23 cellular contexts compared by ENCODE assay signal in genomic region chr15:43795997-43796396, GRCh38. TPM values are rescaled to one million over a fixed set of nuclear protein-coding genes. Genes with fewer than 3 reads are reported as not detected.
A peak's percentile ranks its signal among the peaks of the same experiment; 100 is the strongest.
DNase-seq lines count a peak whose midpoint lies in the region; ATAC-seq and TF ChIP-seq lines count a peak whose summit lies in the region.
"Had no signal": no experiment of that assay in that cellular context is flagged by ENCODE, and none has a peak within 500 bp of the region (broad histone marks: within the 10 kb centered on the region; RNA-seq: fewer than 3 reads in every experiment).

No MANE protein-coding gene starts in this region.

- H3K27ac Mint-ChIP-seq in activated naive CD4-positive, alpha-beta T cell treated with anti-CD3 and anti-CD28 coated beads for 36 hours, result peak overlapping the region; percentile 37
- peak overlapping the region; percentile 97 for H3K27ac Mint-ChIP-seq in chondrocyte (ENCODE audit: unreplicated experiment)

- H3K4me3 ChIP-seq in Loucy (ENCODE audit: low read length, poor library complexity, severe bottlenecking) (no peak overlapping the region), gastrocnemius medialis (no peak overlapping the region)
- H3K4me3 ChIP-seq: A549, colonic mucosa, lower lobe of right lung, PC-9, upper lobe of left lung had no signal

- no peak for TF ChIP-seq CTCF in Loucy (conservative IDR thresholded peaks at IDR 0.05; ENCODE audit: low read length)
- no peak for TF ChIP-seq CTCF in chondrocyte (IDR thresholded peaks at IDR 0.05)
- TF ChIP-seq CTCF in gastrocnemius medialis (IDR thresholded peaks at IDR 0.05 in 4 of 5, conservative IDR thresholded peaks at IDR 0.05 in 1 of 5), result no peak

- ATAC-seq in gastrocnemius medialis, result no peak
- ATAC-seq in GM19467 (IDR thresholded peaks at IDR 0.05; ENCODE audit: unreplicated experiment), result no peak
- ATAC-seq in HG03342 (IDR thresholded peaks at IDR 0.05; ENCODE audit: unreplicated experiment), result no peak
- ATAC-seq: A549, lower lobe of right lung had no signal

- CTCF ChIA-PET in activated naive CD4-positive, alpha-beta T cell treated with anti-CD3 and anti-CD28 coated beads for 36 hours (lab: Charles Lee), result interaction anchor here (1.0 to 3.5 kb wide), 3 partner anchors 19 to 32 kb away, joined by 3 to 17 read pairs (median 3); partner anchors contain the start of genes ELL3 and MFAP1

- peaks cover 30% of the 10 kb centered on the region; the same call in 1 of the 2 replicates for H3K36me3 ChIP-seq in Loucy (ENCODE audit: insufficient read depth, low read length)
- H3K36me3 ChIP-seq in gastrocnemius medialis, result peaks cover 0 to 48% of the 10 kb centered on the region in 2 donors

- in situ Hi-C loops in gastrocnemius medialis (cut with MboI; ENCODE audit: low sequenced_read_pairs in 4 of 4), result loop anchor here in 1 of 4 donors (25.0 kb wide), 2 partner anchors 916 to 1841 kb away; partner anchors contain the start of genes B2M, PATL2 and SQOR

- H3K27me3 ChIP-seq in Loucy (ENCODE audit: insufficient read depth, low read length, poor library complexity, severe bottlenecking), result peaks cover 6% of the 10 kb centered on the region
- no peaks in the 10 kb centered on the region for H3K27me3 ChIP-seq in gastrocnemius medialis
- H3K27me3 ChIP-seq: colonic mucosa, upper lobe of left lung had no signal

- DNase-seq in activated naive CD4-positive, alpha-beta T cell treated with anti-CD3 and anti-CD28 coated beads for 36 hours, result no peak
- no peak for DNase-seq in activated naive CD4-positive, alpha-beta T cell treated with anti-CD3 and anti-CD28 coated beads, Interleukin-2, amount 50 U/mL, for 16 hours
- DNase-seq in chondrocyte (ENCODE audit: low spot score) (no peak), gastrocnemius medialis (no peak), NCI-H510A treated with DMSO at 0.1 percent for 48 hours (lab: John Stamatoyannopoulos, UW) (no peak)
- DNase-seq: activated CD4-positive, alpha-beta T cell treated with anti-CD3 and anti-CD28 coated beads, Interleukin-2, amount 10 ng/mL, durations not matched to agents 24 days and 14 days; activated T-cell treated with anti-CD3 and anti-CD28 coated beads, Interleukin-2, amount 50 U/mL, for 48 hours; anterior cingulate cortex; colonic mucosa; DND-41; erythroblast; lower lobe of right lung; MM.1S; naive B cell; NCI-H187 treated with DMSO at 0.1 percent for 48 hours; PC-9; stimulated activated naive CD4-positive, alpha-beta T cell treated with Interleukin-2 at 50 U/mL for 16 hours; upper lobe of left lung had no signal

- H3K36me3 Mint-ChIP-seq in activated naive CD4-positive, alpha-beta T cell treated with anti-CD3 and anti-CD28 coated beads for 36 hours (ENCODE audit: low read depth), result peaks cover 78% of the 10 kb centered on the region
- H3K36me3 Mint-ChIP-seq in chondrocyte (ENCODE audit: low read depth), result peaks cover 25% of the 10 kb centered on the region

- H3K4me2 ChIP-seq in Loucy (ENCODE audit: low read depth, low read length, poor library complexity, severe bottlenecking), result peak overlapping the region; percentile 97
- H3K4me2 ChIP-seq: A549, PC-9 had no signal

- H3K27me3 Mint-ChIP-seq in activated naive CD4-positive, alpha-beta T cell treated with anti-CD3 and anti-CD28 coated beads for 36 hours (ENCODE audit: low read depth), result no peaks in the 10 kb centered on the region
- no peaks in the 10 kb centered on the region for H3K27me3 Mint-ChIP-seq in chondrocyte (ENCODE audit: low read depth)
- H3K27me3 Mint-ChIP-seq: activated CD4-positive, alpha-beta T cell treated with anti-CD3 and anti-CD28 coated beads, Interleukin-2, amount 10 ng/mL, durations not matched to agents 24 days and 14 days; naive B cell had no signal

- H3K4me1 Mint-ChIP-seq in activated naive CD4-positive, alpha-beta T cell treated with anti-CD3 and anti-CD28 coated beads for 36 hours (ENCODE audit: low read depth), result peaks cover 64% of the 10 kb centered on the region
- H3K4me1 Mint-ChIP-seq in chondrocyte (ENCODE audit: low read depth), result peaks cover 72% of the 10 kb centered on the region

- peaks cover 50% of the 10 kb centered on the region for H3K79me2 ChIP-seq in Loucy (ENCODE audit: insufficient read depth, low read length)

- H3K9me2 ChIP-seq in Loucy (replicated peaks; ENCODE audit: low read depth, low read length), result no peaks in the 10 kb centered on the region

- H3K27ac ChIP-seq in gastrocnemius medialis, result peak overlapping the region; percentile 96 to 100 (median 99)
- H3K27ac ChIP-seq: A549, lower lobe of right lung, PC-9 had no signal

- H2AFZ ChIP-seq in Loucy (ENCODE audit: low read length), result no peak overlapping the region
- H2AFZ ChIP-seq: PC-9 had no signal

- H3K4me1 ChIP-seq in Loucy (ENCODE audit: insufficient read depth, low read length, poor library complexity, severe bottlenecking) (peaks cover 51% of the 10 kb centered on the region), gastrocnemius medialis (peaks cover 56 to 57% of the 10 kb centered on the region in 2 donors)

- H3K9me3 ChIP-seq in Loucy (ENCODE audit: insufficient read depth, low read depth, low read length) (no peaks in the 10 kb centered on the region), gastrocnemius medialis (no peaks in the 10 kb centered on the region)
- H3K9me3 ChIP-seq: A549, colonic mucosa, lower lobe of right lung, upper lobe of left lung had no signal

- H3K4me3 Mint-ChIP-seq in activated naive CD4-positive, alpha-beta T cell treated with anti-CD3 and anti-CD28 coated beads for 36 hours, result no peak overlapping the region
- H3K4me3 Mint-ChIP-seq in chondrocyte (ENCODE audit: unreplicated experiment), result peak overlapping the region; percentile 43

- intact Hi-C loops in activated naive CD4-positive, alpha-beta T cell treated with anti-CD3 and anti-CD28 coated beads for 36 hours (cut with micrococcal nuclease), result no loop called here
- intact Hi-C loops in gastrocnemius medialis (cut with DNase I; ENCODE audit: low total_unique reads), result loop anchor here (10.0 kb wide), 1 partner anchor 739 kb away; the partner anchor contains the start of gene EIF3J

- no peak overlapping the region for H3K9ac ChIP-seq in Loucy (ENCODE audit: low read depth, low read length, poor library complexity, severe bottlenecking)

- H3F3A ChIP-seq in Loucy (ENCODE audit: low read depth), result peaks cover 9% of the 10 kb centered on the region; the same call in 1 of the 2 replicates

- no peaks in the 10 kb centered on the region for H3K9me3 Mint-ChIP-seq in activated naive CD4-positive, alpha-beta T cell treated with anti-CD3 and anti-CD28 coated beads for 36 hours
- no peaks in the 10 kb centered on the region for H3K9me3 Mint-ChIP-seq in chondrocyte (ENCODE audit: low read depth)
- H3K9me3 Mint-ChIP-seq: activated CD4-positive, alpha-beta T cell treated with anti-CD3 and anti-CD28 coated beads, Interleukin-2, amount 10 ng/mL, durations not matched to agents 24 days and 14 days; naive B cell had no signal

- TF ChIP-seq POLR2A in gastrocnemius medialis (IDR thresholded peaks at IDR 0.05), result no peak

- peaks cover 46% of the 10 kb centered on the region for H4K20me1 ChIP-seq in Loucy (ENCODE audit: insufficient read depth, low read length, poor library complexity, severe bottlenecking)

RNA-seq across cellular contexts. Expression of gene SERF2, which starts 3.9 kb away (rescaled TPM):
- 100 to 1,000 TPM; 781 to 808 TPM for total RNA-seq in activated naive CD4-positive, alpha-beta T cell treated with anti-CD3 and anti-CD28 coated beads for 36 hours
- total RNA-seq in chondrocyte (1,300 to 1,502 TPM (median 1,498 TPM) in 3 replicates), gastrocnemius medialis (100 to 1,000 TPM; 491 to 646 (median 617) TPM)

RNA-seq across cellular contexts. Expression of gene SERINC4, which starts 4.0 kb away (rescaled TPM):
- total RNA-seq in activated naive CD4-positive, alpha-beta T cell treated with anti-CD3 and anti-CD28 coated beads for 36 hours, result under 1 TPM; 0.14 to 0.15 TPM
- total RNA-seq in chondrocyte (not detected in 3 replicates), gastrocnemius medialis (under 1 TPM in 3 of 4 donors, not detected in 1; 0.18 to 0.82 (median 0.29) TPM)
- total RNA-seq: lower lobe of right lung, pulmonary artery endothelial cell had no signal

RNA-seq across cellular contexts. Expression of gene HYPK, which starts 4.4 kb away (rescaled TPM):
- 10 to 100 TPM; 19.6 to 21.1 TPM for total RNA-seq in activated naive CD4-positive, alpha-beta T cell treated with anti-CD3 and anti-CD28 coated beads for 36 hours
- total RNA-seq in chondrocyte, result 7.9 to 26.1 TPM (median 9.9 TPM) in 3 replicates
- 10 to 100 TPM; 19.5 to 33.9 (median 24.7) TPM for total RNA-seq in gastrocnemius medialis

RNA-seq across cellular contexts. Expression of gene ELL3, which starts 19.2 kb away (rescaled TPM):
- 1 to 10 TPM; 1.0 to 1.2 TPM for total RNA-seq in activated naive CD4-positive, alpha-beta T cell treated with anti-CD3 and anti-CD28 coated beads for 36 hours
- total RNA-seq in chondrocyte (3.3 to 8.6 TPM (median 3.6 TPM) in 3 replicates), gastrocnemius medialis (1 to 10 TPM; 2.1 to 6.3 (median 2.6) TPM)

RNA-seq across cellular contexts. Expression of gene MFAP1, which starts 28.5 kb away (rescaled TPM):
- total RNA-seq in activated naive CD4-positive, alpha-beta T cell treated with anti-CD3 and anti-CD28 coated beads for 36 hours, result 10 to 100 TPM; 28.5 to 28.7 TPM
- 26.2 to 35.0 TPM (median 26.3 TPM) in 3 replicates for total RNA-seq in chondrocyte
- total RNA-seq in gastrocnemius medialis, result 10 to 100 TPM; 10.8 to 26.3 (median 14.7) TPM
